In the genomic region with DNA sequence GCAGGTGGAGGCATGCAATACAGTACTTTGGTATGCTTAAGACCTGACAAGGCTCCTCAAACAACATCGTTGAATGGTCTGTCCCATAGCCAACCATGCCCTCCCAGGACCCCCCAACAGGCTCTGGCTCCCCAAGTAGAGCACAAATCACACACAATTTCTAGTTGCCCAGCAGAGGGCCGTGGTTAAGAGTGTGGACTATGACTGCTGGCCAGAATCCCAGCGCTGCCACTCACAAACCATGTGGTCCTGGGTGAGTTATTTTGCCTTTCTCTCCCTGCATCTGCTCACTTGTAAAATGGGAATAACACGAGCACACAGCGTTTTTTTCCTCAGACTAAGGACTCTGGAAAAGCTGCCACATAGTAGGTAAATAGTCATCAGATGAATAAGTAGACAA, we compare ENCODE assay signal across 26 cellular contexts. TPM values are rescaled to one million over a fixed set of nuclear protein-coding genes. Genes with fewer than 3 reads are reported as not detected.
DNase-seq lines count a peak whose midpoint lies in the region; ATAC-seq and TF ChIP-seq lines count a peak whose summit lies in the region.
"Had no signal": no experiment of that assay in that cellular context is flagged by ENCODE, and none has a peak within 500 bp of the region (broad histone marks: within the 10 kb centered on the region; RNA-seq: fewer than 3 reads in every experiment).

No MANE protein-coding gene starts in this region.

- no peak overlapping the region for H3K4me2 ChIP-seq in mammary epithelial cell (ENCODE audit: insufficient read depth, low read depth, low read length)
- H3K4me2 ChIP-seq: SK-N-SH had no signal

- no peaks in the 10 kb centered on the region for H3K9me3 ChIP-seq in left ventricle myocardium inferior (replicated peaks)
- no peaks in the 10 kb centered on the region for H3K9me3 ChIP-seq in right lobe of liver
- H3K9me3 ChIP-seq in tibial artery: no peaks in the 10 kb centered on the region
- no peaks in the 10 kb centered on the region for H3K9me3 ChIP-seq in mammary epithelial cell (replicated peaks; ENCODE audit: insufficient read depth, low read length)
- H3K9me3 ChIP-seq: left lung, MG63, SK-N-SH had no signal

- H3K36me3 ChIP-seq in left ventricle myocardium inferior (peaks cover 10% of the 10 kb centered on the region), right lobe of liver (no peaks in the 10 kb centered on the region), tibial artery (no peaks in the 10 kb centered on the region), mammary epithelial cell (ENCODE audit: insufficient read depth, low read length) (no peaks in the 10 kb centered on the region)
- H3K36me3 ChIP-seq: left lung, MG63 had no signal

- H3K9ac ChIP-seq in mammary epithelial cell (ENCODE audit: insufficient read depth, low read length): no peak overlapping the region
- H3K9ac ChIP-seq: SK-N-SH had no signal

- H3K4me3 ChIP-seq in left ventricle myocardium inferior (peak overlapping the region; percentile 70), epithelial cell of esophagus (ENCODE audit: low read length) (no peak overlapping the region), right lobe of liver (no peak overlapping the region), tibial artery (no peak overlapping the region), mammary epithelial cell (replicated peaks in 1 of 3; ENCODE audit: insufficient read depth in 1 of 3, low read depth in 2 of 3, low read length in 3 of 3) (no peak overlapping the region)
- H3K4me3 ChIP-seq: left lung, MG63 had no signal

- H3K4me1 ChIP-seq in left ventricle myocardium inferior (peaks cover 82% of the 10 kb centered on the region), right lobe of liver (no peaks in the 10 kb centered on the region), tibial artery (peaks cover 0 to 69% (median 34%) of the 10 kb centered on the region in 4 donors), mammary epithelial cell (ENCODE audit: insufficient read depth, low read length) (no peaks in the 10 kb centered on the region)
- H3K4me1 ChIP-seq: left lung had no signal

- DNase-seq in left ventricle myocardium inferior: no peak
- DNase-seq in Right ventricle myocardium inferior (ENCODE audit: missing footprints): no peak
- peak; percentile 4 for DNase-seq in epithelial cell of esophagus (ENCODE audit: low read depth)
- no peak for DNase-seq in right lobe of liver
- DNase-seq in tibial artery: peak in 1 of 2 donors; percentile 71
- DNase-seq in mammary epithelial cell: no peak
- DNase-seq: activated CD4-positive, alpha-beta T cell treated with anti-CD3 and anti-CD28 coated beads, Interleukin-2, amount 10 ng/mL, durations not matched to agents 24 days and 14 days; activated gamma-delta T cell treated with Interleukin-2 at 50 U/mL for 16 hours; activated T-cell treated with anti-CD3 and anti-CD28 coated beads, Interleukin-2, amount 50 U/mL, for 4 hours; DMS153; effector CD4-positive, alpha-beta T cell; erythroblast; left lung; MG63; natural killer cell; NCI-H1417; NCI-H2081; NCI-H226; NCI-H774; RPMI8226; SK-N-SH; stimulated activated CD4-positive, alpha-beta T cell treated with anti-CD3 and anti-CD28 coated beads, Interleukin-2, amount 100 ng/mL, for 48 hours had no signal

- no peaks in the 10 kb centered on the region for H3K79me2 ChIP-seq in mammary epithelial cell (ENCODE audit: insufficient read depth, low read length)

- no peak for TF ChIP-seq POLR2A in right lobe of liver (IDR thresholded peaks at IDR 0.05)

- CTCF ChIA-PET in mammary epithelial cell (lab: Charles Lee; ENCODE audit: low non-redundant PET): no interaction called here

- BruUV-seq in mammary epithelial cell (replicated peaks; lab: Mats Ljungman, UMichigan): no TSS peak

- no peak overlapping the region for H2AFZ ChIP-seq in mammary epithelial cell (ENCODE audit: low read depth, low read length)

- H4K20me1 ChIP-seq in mammary epithelial cell (ENCODE audit: insufficient read depth, low read length): no peaks in the 10 kb centered on the region

- no peak for ATAC-seq in Right ventricle myocardium inferior
- ATAC-seq in right lobe of liver: peak; percentile 10 to 25 (median 18)
- no peak for ATAC-seq in HG03354 (IDR thresholded peaks at IDR 0.05; ENCODE audit: poor library complexity, severe bottlenecking, unreplicated experiment)
- no peak for ATAC-seq in HG03439 (IDR thresholded peaks at IDR 0.05; ENCODE audit: unreplicated experiment)
- ATAC-seq: activated T-cell treated with anti-CD3 and anti-CD28 coated beads, Interleukin-2, amount 50 U/mL, for 4 hours; left lung; natural killer cell had no signal

- H3K27ac ChIP-seq in left ventricle myocardium inferior (replicated peaks): peak overlapping the region; percentile 97
- H3K27ac ChIP-seq in right lobe of liver: no peak overlapping the region
- H3K27ac ChIP-seq in tibial artery: peak overlapping the region; percentile 24 to 38
- no peak overlapping the region for H3K27ac ChIP-seq in mammary epithelial cell (ENCODE audit: insufficient read depth, low read depth, low read length)
- H3K27ac ChIP-seq: left lung, VCaP had no signal

- intact Hi-C loops in left ventricle myocardium inferior (cut with micrococcal nuclease): no loop called here
- intact Hi-C loops in Right ventricle myocardium inferior (cut with DNase I): loop anchor here (2.0 kb wide), 1 partner anchor 13 kb away; no protein-coding TSS in a partner anchor
- intact Hi-C loops in right lobe of liver (cut with DNase I): no loop called here
- intact Hi-C loops in tibial artery (cut with DNase I; ENCODE audit: low total_unique reads): no loop called here
- intact Hi-C loops in mammary epithelial cell (cut with micrococcal nuclease): no loop called here

- dilution Hi-C loops in mammary epithelial cell (cut with HindIII; ENCODE audit: low sequenced_read_pairs): no loop called here

- TF ChIP-seq CTCF in left ventricle myocardium inferior (IDR thresholded peaks at IDR 0.05; ENCODE audit: borderline replicate concordance) (peak; percentile 27), epithelial cell of esophagus (IDR thresholded peaks at IDR 0.05; ENCODE audit: insufficient read depth, low read depth, low read length, missing control alignments) (no peak), right lobe of liver (IDR thresholded peaks at IDR 0.05) (no peak), tibial artery (IDR thresholded peaks at IDR 0.05) (no peak), mammary epithelial cell (conservative IDR thresholded peaks at IDR 0.05 in 1 of 2, IDR thresholded peaks at IDR 0.05 in 1 of 2; ENCODE audit: extremely low read depth in 1 of 2, insufficient read depth in 1 of 2, low read depth in 1 of 2, low read length in 2 of 2) (no peak)

- 70% methylated on average over 2 of the region's 5 CpGs for WGBS in right lobe of liver (ENCODE audit: insufficient coverage, low coverage, low lambda C conversion rate, missing lambda C conversion rate)
- WGBS in mammary epithelial cell (ENCODE audit: low coverage, missing lambda C conversion rate): 52% methylated on average over 2 of the region's 5 CpGs

- in situ Hi-C loops in mammary epithelial cell (cut with MboI; ENCODE audit: low sequenced_read_pairs in 2 of 2): no loop called here

- no peaks in the 10 kb centered on the region for H3K27me3 ChIP-seq in left ventricle myocardium inferior (ENCODE audit: low read depth)
- H3K27me3 ChIP-seq in right lobe of liver: no peaks in the 10 kb centered on the region
- no peaks in the 10 kb centered on the region for H3K27me3 ChIP-seq in tibial artery
- no peaks in the 10 kb centered on the region for H3K27me3 ChIP-seq in mammary epithelial cell (ENCODE audit: insufficient read depth, low read length)
- H3K27me3 ChIP-seq: left lung, MG63 had no signal

RNA-seq across cellular contexts. Expression of a gene that starts 6.5 kb away (rescaled TPM):
- total RNA-seq in left ventricle myocardium inferior (1,824 TPM), Right ventricle myocardium inferior (1,804 TPM), right lobe of liver (1 to 10 TPM in 2 of 6 experiments, under 1 TPM in 4; 0.39 to 1.8 (median 0.80) TPM), mammary epithelial cell (under 1 TPM in 1 of 2 donors, not detected in 1; 0.33 TPM)
- not detected for polyA plus RNA-seq in mammary epithelial cell
- not detected for polyA minus RNA-seq in mammary epithelial cell
- total RNA-seq: A673; activated CD4-positive, alpha-beta T cell treated with anti-CD3 and anti-CD28 coated beads, Interleukin-2, amount 10 ng/mL, durations not matched to agents 24 days and 14 days; activated T-cell treated with anti-CD3 and anti-CD28 coated beads, Interleukin-2, amount 50 U/mL, for 4 hours; natural killer cell had no signal
- polyA plus RNA-seq: SK-N-SH had no signal

Comparison
In these comparisons a context has a peak if more than half of its experiments do, and no peak if none do; other contexts are left out.
1. H3K27ac ChIP-seq: peak in left ventricle myocardium inferior (single experiment) and tibial artery (2 of 2); none in right lobe of liver (0 of 3) and mammary epithelial cell (single experiment).
2. ATAC-seq: peak in right lobe of liver (4 of 4); none in Right ventricle myocardium inferior (single experiment), HG03354 (single experiment) and HG03439 (single experiment).
3. RNA of a gene that starts 6.5 kb away (total RNA-seq): 1,824 TPM in left ventricle myocardium inferior (single experiment) and 1,804 TPM in Right ventricle myocardium inferior (single experiment); 0.39 to 1.8 TPM in right lobe of liver and 0.33 TPM in mammary epithelial cell; every median in the first group is over 100 times any median in the second.